ENCODE assay signal across 10 cellular contexts in the genomic region with DNA sequence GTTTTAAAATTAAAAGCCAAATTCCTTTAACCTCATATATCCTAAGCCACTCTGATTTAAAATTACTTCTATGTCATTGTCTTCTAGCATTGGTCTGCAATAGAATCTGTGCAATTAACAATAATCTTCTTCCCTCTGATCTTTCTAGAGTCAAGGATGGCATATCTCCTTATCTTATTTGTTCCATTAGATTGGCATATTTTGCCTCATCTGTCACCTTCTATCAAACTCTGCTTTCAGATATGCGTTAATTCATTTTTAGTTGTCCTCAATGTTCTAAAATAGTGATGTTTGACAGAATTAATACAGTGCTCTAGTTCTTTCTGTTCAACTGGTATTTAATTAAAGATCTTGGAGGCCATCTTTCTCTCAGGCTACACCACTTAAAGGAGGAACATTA. TPM values are rescaled to one million over a fixed set of nuclear protein-coding genes. Genes with fewer than 3 reads are reported as not detected.
A peak's percentile ranks its signal among the peaks of the same experiment; 100 is the strongest.
DNase-seq lines count a peak whose midpoint lies in the region; ATAC-seq and TF ChIP-seq lines count a peak whose summit lies in the region.
"Had no signal": no experiment of that assay in that cellular context is flagged by ENCODE, and none has a peak within 500 bp of the region (broad histone marks: within the 10 kb centered on the region; RNA-seq: fewer than 3 reads in every experiment).

No MANE protein-coding gene starts in this region.

- no peak for ATAC-seq in central memory CD8-positive, alpha-beta T cell (replicated peaks; ENCODE audit: extremely low read depth, poor library complexity, severe bottlenecking)
- ATAC-seq in natural killer cell treated with Interleukin-12 subunit alpha and Interleukin-12 subunit beta and Interleukin-15 and Interleukin-18, amount 100 ng/mL, for 72 hours: no peak

- peaks cover 61% of the 10 kb centered on the region for H3K4me1 Mint-ChIP-seq in HFFc6 (ENCODE audit: low read depth)
- H3K4me1 Mint-ChIP-seq in central memory CD8-positive, alpha-beta T cell: peaks cover 51% of the 10 kb centered on the region
- H3K4me1 Mint-ChIP-seq in natural killer cell treated with Interleukin-12 subunit alpha and Interleukin-12 subunit beta and Interleukin-15 and Interleukin-18, amount 100 ng/mL, for 72 hours (ENCODE audit: low read depth in 2 of 2): peaks cover 53 to 61% of the 10 kb centered on the region in 2 donors

- peak overlapping the region; percentile 94 for H3K4me3 Mint-ChIP-seq in HFFc6
- H3K4me3 Mint-ChIP-seq in central memory CD8-positive, alpha-beta T cell: no peak overlapping the region
- H3K4me3 Mint-ChIP-seq in natural killer cell treated with Interleukin-12 subunit alpha and Interleukin-12 subunit beta and Interleukin-15 and Interleukin-18, amount 100 ng/mL, for 72 hours: peak overlapping the region; percentile 88

- H3K36me3 ChIP-seq in esophagus squamous epithelium (no peaks in the 10 kb centered on the region), testis (ENCODE audit: low read depth, missing control alignments) (no peaks in the 10 kb centered on the region)

- CTCF ChIA-PET in AG04449 (lab: Yijun Ruan, JAX): no interaction called here

- peak overlapping the region; percentile 77 for H3K4me3 ChIP-seq in AG04449 (ENCODE audit: low read depth, low read length)
- H3K4me3 ChIP-seq in esophagus squamous epithelium: peak overlapping the region in 1 of 4 donors; percentile 98
- no peak overlapping the region for H3K4me3 ChIP-seq in testis

- intact Hi-C loops in esophagus squamous epithelium (cut with DNase I) (no loop called here), testis (cut with DNase I; ENCODE audit: low total_unique reads) (no loop called here)

- POLR2A ChIA-PET in AG04449 (lab: Yijun Ruan, JAX): no interaction called here

- H3K4me1 ChIP-seq in esophagus squamous epithelium (peaks cover 9 to 78% (median 51%) of the 10 kb centered on the region in 3 donors), testis (peaks cover 45% of the 10 kb centered on the region)

- H3K27ac ChIP-seq in esophagus squamous epithelium (no peak overlapping the region), testis (no peak overlapping the region)

- no peaks in the 10 kb centered on the region; the same call in 1 of the 2 replicates for H3K9me3 Mint-ChIP-seq in HFFc6
- H3K9me3 Mint-ChIP-seq in central memory CD8-positive, alpha-beta T cell: no peaks in the 10 kb centered on the region
- H3K9me3 Mint-ChIP-seq in natural killer cell treated with Interleukin-12 subunit alpha and Interleukin-12 subunit beta and Interleukin-15 and Interleukin-18, amount 100 ng/mL, for 72 hours: no peaks in the 10 kb centered on the region
- H3K9me3 Mint-ChIP-seq: activated T-helper 2 cell treated with anti-CD3 and anti-CD28 coated beads, Interferon-gamma antibody, Interleukin-2, Interleukin-4, amounts not matched to agents 10 μg/mL and 5 μg/mL and 100 μg/mL, durations not matched to agents 14 hours and 24 hours and 36 hours had no signal

- no peaks in the 10 kb centered on the region; the same call in 1 of the 2 replicates for H3K27me3 Mint-ChIP-seq in HFFc6 (ENCODE audit: insufficient read depth)
- H3K27me3 Mint-ChIP-seq in central memory CD8-positive, alpha-beta T cell: peaks cover 33% of the 10 kb centered on the region
- no peaks in the 10 kb centered on the region for H3K27me3 Mint-ChIP-seq in natural killer cell treated with Interleukin-12 subunit alpha and Interleukin-12 subunit beta and Interleukin-15 and Interleukin-18, amount 100 ng/mL, for 72 hours

- H3K36me3 Mint-ChIP-seq in HFFc6 (ENCODE audit: low read depth): peaks cover 17% of the 10 kb centered on the region
- peaks cover 12% of the 10 kb centered on the region for H3K36me3 Mint-ChIP-seq in central memory CD8-positive, alpha-beta T cell (ENCODE audit: insufficient read depth)
- H3K36me3 Mint-ChIP-seq in natural killer cell treated with Interleukin-12 subunit alpha and Interleukin-12 subunit beta and Interleukin-15 and Interleukin-18, amount 100 ng/mL, for 72 hours: no peaks in the 10 kb centered on the region

- TF ChIP-seq CTCF in AG04449 (IDR thresholded peaks at IDR 0.05; ENCODE audit: insufficient read depth, low read length, missing control alignments) (no peak), HFFc6 (IDR thresholded peaks at IDR 0.05) (no peak), esophagus squamous epithelium (IDR thresholded peaks at IDR 0.05) (no peak), testis (IDR thresholded peaks at IDR 0.05) (no peak)

- 59 to 74% methylated on average over 1 of the region's 1 CpG for WGBS in esophagus squamous epithelium, 2 donors
- 36 to 55% methylated on average over 1 of the region's 1 CpG for WGBS in testis, 2 donors

- DNase-seq in AG04449 (ENCODE audit: low read depth, low spot score) (no peak), HFFc6 (no peak), esophagus squamous epithelium (lab: John Stamatoyannopoulos, UW) (no peak), testis (no peak), mesenteric fat pad (ENCODE audit: low spot score) (no peak)
- no peak for DNase-seq in central memory CD8-positive, alpha-beta T cell (ENCODE audit: low spot score in 2 of 2)
- DNase-seq in natural killer cell treated with Interleukin-12 subunit alpha and Interleukin-12 subunit beta and Interleukin-15 and Interleukin-18, amount 100 ng/mL, for 72 hours (ENCODE audit: low spot score): no peak
- DNase-seq in stimulated activated CD8-positive, alpha-beta memory T cell treated with anti-CD3 and anti-CD28 coated beads, Interleukin-4, amount 100 ng/mL, for 48 hours: no peak
- DNase-seq: stimulated activated CD4-positive, alpha-beta T cell treated with anti-CD3 and anti-CD28 coated beads, Interleukin-15, amount 100 ng/mL, for 24 hours had no signal

- H3K27me3 ChIP-seq in esophagus squamous epithelium (no peaks in the 10 kb centered on the region), testis (no peaks in the 10 kb centered on the region)

- TF ChIP-seq POLR2A in esophagus squamous epithelium (IDR thresholded peaks at IDR 0.05) (no peak), testis (IDR thresholded peaks at IDR 0.05) (no peak)

- H3K9me3 ChIP-seq in esophagus squamous epithelium: no peaks in the 10 kb centered on the region
- H3K9me3 ChIP-seq in testis: no peaks in the 10 kb centered on the region

- peak overlapping the region; percentile 67 for H3K27ac Mint-ChIP-seq in HFFc6
- H3K27ac Mint-ChIP-seq in central memory CD8-positive, alpha-beta T cell (ENCODE audit: low read depth): peak overlapping the region; percentile 19
- peak overlapping the region in 1 of 2 donors; percentile 83 for H3K27ac Mint-ChIP-seq in natural killer cell treated with Interleukin-12 subunit alpha and Interleukin-12 subunit beta and Interleukin-15 and Interleukin-18, amount 100 ng/mL, for 72 hours
- H3K27ac Mint-ChIP-seq: activated T-helper 2 cell treated with anti-CD3 and anti-CD28 coated beads, Interferon-gamma antibody, Interleukin-2, Interleukin-4, amounts not matched to agents 10 μg/mL and 5 μg/mL and 100 μg/mL, durations not matched to agents 14 hours and 24 hours and 36 hours had no signal

RNA-seq across cellular contexts. Expression of gene NRIP1, which starts 3.1 kb away (rescaled TPM):
- 10 to 100 TPM; 39.1 to 56.6 (median 52.3) TPM for total RNA-seq in HFFc6 (2021; fragmentation: NEBNext Ultra II Directional; extraction: Animal tissue kit (Norgen Biotek cat#: 25700))
- 10 to 100 TPM; 16.0 to 24.8 TPM for total RNA-seq in natural killer cell treated with Interleukin-12 subunit alpha and Interleukin-12 subunit beta and Interleukin-15 and Interleukin-18, amount 100 ng/mL, for 72 hours
- 10 to 100 TPM; 13.2 to 37.0 (median 31.1) TPM for total RNA-seq in esophagus squamous epithelium
- 10 to 100 TPM; 26.8 to 36.1 TPM for total RNA-seq in testis
- polyA plus RNA-seq in testis (ENCODE audit: insufficient read depth, low read depth, low replicate concordance): 18.0 TPM
- total RNA-seq in mesenteric fat pad: 57.8 TPM
